Comparison of ENCODE assay signal across 14 cellular contexts in genomic region chr3:80232760-80233159, GRCh38.
DNase-seq lines count a peak whose midpoint lies in the region; ATAC-seq and TF ChIP-seq lines count a peak whose summit lies in the region.
"Had no signal": no experiment of that assay in that cellular context is flagged by ENCODE, and none has a peak within 500 bp of the region (broad histone marks: within the 10 kb centered on the region; RNA-seq: fewer than 3 reads in every experiment).

No MANE protein-coding gene starts in this region.

- H3K27me3 ChIP-seq in dorsolateral prefrontal cortex, result no peaks in the 10 kb centered on the region
- H3K27me3 ChIP-seq: suprapubic skin had no signal

- no peak overlapping the region for H3K4me3 ChIP-seq in AG10803 (ENCODE audit: low read length)
- no peak overlapping the region for H3K4me3 ChIP-seq in dorsolateral prefrontal cortex
- H3K4me3 ChIP-seq: K562, prostate gland, suprapubic skin had no signal

- no peak overlapping the region for H3K27ac ChIP-seq in dorsolateral prefrontal cortex
- H3K27ac ChIP-seq: prostate gland, suprapubic skin, VCaP had no signal

- TF ChIP-seq CTCF in AG10803 (conservative IDR thresholded peaks at IDR 0.05; ENCODE audit: low read length) (no peak), dorsolateral prefrontal cortex (IDR thresholded peaks at IDR 0.05 in 54 of 56, conservative IDR thresholded peaks at IDR 0.05 in 2 of 56; ENCODE audit: low read depth in 1 of 56, partially characterized antibody in 56 of 56) (no peak)

- no peak for ATAC-seq in HG02571 (IDR thresholded peaks at IDR 0.05; ENCODE audit: unreplicated experiment)
- ATAC-seq: activated T-cell treated with anti-CD3 and anti-CD28 coated beads, Interleukin-2, amount 50 U/mL, for 4 hours; K562 had no signal

- intact Hi-C loops in dorsolateral prefrontal cortex (cut with DNase I), result no loop called here

- DNase-seq in AG10803 (ENCODE audit: low read depth) (peak; percentile 28), NCI-H226 (peak; percentile 57), brain pericyte (ENCODE audit: low read depth, low spot score) (peak; percentile 61), iris pigment epithelial cell (ENCODE audit: low read depth) (peak; percentile 98), MV-4-11 (lab: John Stamatoyannopoulos, UW) (no peak), dorsolateral prefrontal cortex (no peak)
- DNase-seq in activated CD4-positive, alpha-beta T cell treated with anti-CD3 and anti-CD28 coated beads, Interleukin-2, amount 50 U/mL, for 48 hours, result no peak
- DNase-seq: activated T-cell treated with anti-CD3 and anti-CD28 coated beads, Interleukin-2, amount 50 U/mL, for 4 hours; NCI-H2171 treated with DMSO at 0.1 percent for 48 hours had no signal

Comparison
In these comparisons a context has a peak if more than half of its experiments do, and no peak if none do; other contexts are left out.
1. DNase-seq: peak in AG10803 (single experiment), NCI-H226 (single experiment), brain pericyte (single experiment) and iris pigment epithelial cell (single experiment); none in activated CD4-positive, alpha-beta T cell treated with anti-CD3 and anti-CD28 coated beads, Interleukin-2, amount 50 U/mL, for 48 hours (0 of 2), MV-4-11 (single experiment) and dorsolateral prefrontal cortex (0 of 10).